In the genomic region with DNA sequence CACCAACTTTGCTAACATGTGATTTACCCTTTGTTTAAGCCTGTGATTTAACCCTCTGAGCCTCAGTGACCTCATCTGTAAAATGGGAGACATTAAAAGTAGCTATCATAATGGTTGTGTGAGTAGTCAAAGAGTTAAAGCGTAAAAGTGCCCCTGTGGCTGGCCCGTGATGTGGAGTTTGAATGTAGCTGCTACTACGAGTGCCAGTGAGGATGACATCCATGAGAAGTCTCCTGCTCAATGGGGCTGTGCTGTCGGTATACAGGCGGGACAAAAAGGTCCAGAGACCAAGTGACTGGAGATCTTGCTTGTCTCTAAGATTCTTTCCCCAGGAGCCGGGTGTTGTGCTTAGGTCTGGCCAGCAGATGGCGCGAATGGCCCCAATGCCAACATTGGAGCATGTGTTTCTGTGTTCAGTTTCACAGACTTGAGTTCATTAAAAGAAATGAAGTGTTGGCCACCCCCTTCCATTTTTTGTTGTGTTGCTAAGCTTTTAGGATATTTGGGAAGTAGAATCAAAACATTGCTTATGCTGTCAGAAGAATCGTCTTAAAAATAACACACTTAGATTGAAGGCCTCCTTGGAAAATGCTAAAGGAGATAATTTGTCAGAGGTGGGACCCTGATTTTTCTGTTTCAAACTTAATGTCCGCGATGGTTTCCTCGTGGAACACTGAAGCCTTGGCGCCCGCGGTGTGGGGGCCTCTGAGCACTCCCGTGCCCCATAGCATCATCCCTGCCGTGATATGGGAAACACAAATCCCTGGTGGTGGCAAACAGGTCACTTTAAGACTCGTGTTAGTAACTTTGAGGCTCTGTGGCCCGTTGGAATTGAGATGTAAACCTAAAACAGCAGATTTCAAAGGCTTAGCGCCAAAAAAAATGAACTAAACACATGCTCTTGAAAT, we compare ENCODE assay signal across 1 cellular context.
TF ChIP-seq lines count a peak whose summit lies in the region.

No MANE protein-coding gene starts in this region.

TF ChIP-seq in GM12878, 131 proteins besides CTCF, POLR2A, EP300 and RAD21:
- peak in 1 of 2 experiments; percentile 42; a peak in 2 of 4 replicates for TF ChIP-seq BHLHE40 (IDR thresholded peaks at IDR 0.05; ENCODE audit: borderline replicate concordance in 1 of 2, low read depth in 2 of 2, low read length in 1 of 2)
- TF ChIP-seq, protein P1, sequence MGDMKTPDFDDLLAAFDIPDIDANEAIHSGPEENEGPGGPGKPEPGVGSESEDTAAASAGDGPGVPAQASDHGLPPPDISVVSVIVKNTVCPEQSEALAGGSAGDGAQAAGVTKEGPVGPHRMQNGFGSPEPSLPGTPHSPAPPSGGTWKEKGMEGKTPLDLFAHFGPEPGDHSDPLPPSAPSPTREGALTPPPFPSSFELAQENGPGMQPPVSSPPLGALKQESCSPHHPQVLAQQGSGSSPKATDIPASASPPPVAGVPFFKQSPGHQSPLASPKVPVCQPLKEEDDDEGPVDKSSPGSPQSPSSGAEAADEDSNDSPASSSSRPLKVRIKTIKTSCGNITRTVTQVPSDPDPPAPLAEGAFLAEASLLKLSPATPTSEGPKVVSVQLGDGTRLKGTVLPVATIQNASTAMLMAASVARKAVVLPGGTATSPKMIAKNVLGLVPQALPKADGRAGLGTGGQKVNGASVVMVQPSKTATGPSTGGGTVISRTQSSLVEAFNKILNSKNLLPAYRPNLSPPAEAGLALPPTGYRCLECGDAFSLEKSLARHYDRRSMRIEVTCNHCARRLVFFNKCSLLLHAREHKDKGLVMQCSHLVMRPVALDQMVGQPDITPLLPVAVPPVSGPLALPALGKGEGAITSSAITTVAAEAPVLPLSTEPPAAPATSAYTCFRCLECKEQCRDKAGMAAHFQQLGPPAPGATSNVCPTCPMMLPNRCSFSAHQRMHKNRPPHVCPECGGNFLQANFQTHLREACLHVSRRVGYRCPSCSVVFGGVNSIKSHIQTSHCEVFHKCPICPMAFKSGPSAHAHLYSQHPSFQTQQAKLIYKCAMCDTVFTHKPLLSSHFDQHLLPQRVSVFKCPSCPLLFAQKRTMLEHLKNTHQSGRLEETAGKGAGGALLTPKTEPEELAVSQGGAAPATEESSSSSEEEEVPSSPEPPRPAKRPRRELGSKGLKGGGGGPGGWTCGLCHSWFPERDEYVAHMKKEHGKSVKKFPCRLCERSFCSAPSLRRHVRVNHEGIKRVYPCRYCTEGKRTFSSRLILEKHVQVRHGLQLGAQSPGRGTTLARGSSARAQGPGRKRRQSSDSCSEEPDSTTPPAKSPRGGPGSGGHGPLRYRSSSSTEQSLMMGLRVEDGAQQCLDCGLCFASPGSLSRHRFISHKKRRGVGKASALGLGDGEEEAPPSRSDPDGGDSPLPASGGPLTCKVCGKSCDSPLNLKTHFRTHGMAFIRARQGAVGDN (IDR thresholded peaks at IDR 0.05), result peak; percentile 50; the same call in 1 of the 2 replicates
- TF ChIP-seq SMC3 (IDR thresholded peaks at IDR 0.05; ENCODE audit: borderline replicate concordance, low read length), result peak; percentile 99
- peak; percentile 72; the same call in 1 of the 2 replicates for TF ChIP-seq MAX (IDR thresholded peaks at IDR 0.05; ENCODE audit: low read depth, low read length)
- TF ChIP-seq STAT3 (IDR thresholded peaks at IDR 0.05; ENCODE audit: low read depth, low read length), result 0 out of 2 replicates have a peak, but pooled peaks have one; percentile 12
- TF ChIP-seq, protein P2, sequence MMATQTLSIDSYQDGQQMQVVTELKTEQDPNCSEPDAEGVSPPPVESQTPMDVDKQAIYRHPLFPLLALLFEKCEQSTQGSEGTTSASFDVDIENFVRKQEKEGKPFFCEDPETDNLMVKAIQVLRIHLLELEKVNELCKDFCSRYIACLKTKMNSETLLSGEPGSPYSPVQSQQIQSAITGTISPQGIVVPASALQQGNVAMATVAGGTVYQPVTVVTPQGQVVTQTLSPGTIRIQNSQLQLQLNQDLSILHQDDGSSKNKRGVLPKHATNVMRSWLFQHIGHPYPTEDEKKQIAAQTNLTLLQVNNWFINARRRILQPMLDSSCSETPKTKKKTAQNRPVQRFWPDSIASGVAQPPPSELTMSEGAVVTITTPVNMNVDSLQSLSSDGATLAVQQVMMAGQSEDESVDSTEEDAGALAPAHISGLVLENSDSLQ (IDR thresholded peaks at IDR 0.05), result 0 out of 2 replicates have a peak, but pooled peaks have one; percentile 9
- TF ChIP-seq MTA2 (IDR thresholded peaks at IDR 0.05; ENCODE audit: low read depth), result no peak
- no peak for TF ChIP-seq RELA (IDR thresholded peaks at IDR 0.05; ENCODE audit: borderline replicate concordance, partially characterized antibody)
- TF ChIP-seq RB1 (IDR thresholded peaks at IDR 0.05; ENCODE audit: borderline replicate concordance), result no peak
- TF ChIP-seq, protein P3, sequence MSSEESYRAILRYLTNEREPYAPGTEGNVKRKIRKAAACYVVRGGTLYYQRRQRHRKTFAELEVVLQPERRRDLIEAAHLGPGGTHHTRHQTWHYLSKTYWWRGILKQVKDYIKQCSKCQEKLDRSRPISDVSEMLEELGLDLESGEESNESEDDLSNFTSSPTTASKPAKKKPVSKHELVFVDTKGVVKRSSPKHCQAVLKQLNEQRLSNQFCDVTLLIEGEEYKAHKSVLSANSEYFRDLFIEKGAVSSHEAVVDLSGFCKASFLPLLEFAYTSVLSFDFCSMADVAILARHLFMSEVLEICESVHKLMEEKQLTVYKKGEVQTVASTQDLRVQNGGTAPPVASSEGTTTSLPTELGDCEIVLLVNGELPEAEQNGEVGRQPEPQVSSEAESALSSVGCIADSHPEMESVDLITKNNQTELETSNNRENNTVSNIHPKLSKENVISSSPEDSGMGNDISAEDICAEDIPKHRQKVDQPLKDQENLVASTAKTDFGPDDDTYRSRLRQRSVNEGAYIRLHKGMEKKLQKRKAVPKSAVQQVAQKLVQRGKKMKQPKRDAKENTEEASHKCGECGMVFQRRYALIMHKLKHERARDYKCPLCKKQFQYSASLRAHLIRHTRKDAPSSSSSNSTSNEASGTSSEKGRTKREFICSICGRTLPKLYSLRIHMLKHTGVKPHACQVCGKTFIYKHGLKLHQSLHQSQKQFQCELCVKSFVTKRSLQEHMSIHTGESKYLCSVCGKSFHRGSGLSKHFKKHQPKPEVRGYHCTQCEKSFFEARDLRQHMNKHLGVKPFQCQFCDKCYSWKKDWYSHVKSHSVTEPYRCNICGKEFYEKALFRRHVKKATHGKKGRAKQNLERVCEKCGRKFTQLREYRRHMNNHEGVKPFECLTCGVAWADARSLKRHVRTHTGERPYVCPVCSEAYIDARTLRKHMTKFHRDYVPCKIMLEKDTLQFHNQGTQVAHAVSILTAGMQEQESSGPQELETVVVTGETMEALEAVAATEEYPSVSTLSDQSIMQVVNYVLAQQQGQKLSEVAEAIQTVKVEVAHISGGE (CRISPR knock-in tag; IDR thresholded peaks at IDR 0.05), result no peak
- TF ChIP-seq YY1 (IDR thresholded peaks at IDR 0.05; ENCODE audit: low read depth, low read length), result peak; percentile 61; the same call in 1 of the 2 replicates
- TF ChIP-seq, protein P4, sequence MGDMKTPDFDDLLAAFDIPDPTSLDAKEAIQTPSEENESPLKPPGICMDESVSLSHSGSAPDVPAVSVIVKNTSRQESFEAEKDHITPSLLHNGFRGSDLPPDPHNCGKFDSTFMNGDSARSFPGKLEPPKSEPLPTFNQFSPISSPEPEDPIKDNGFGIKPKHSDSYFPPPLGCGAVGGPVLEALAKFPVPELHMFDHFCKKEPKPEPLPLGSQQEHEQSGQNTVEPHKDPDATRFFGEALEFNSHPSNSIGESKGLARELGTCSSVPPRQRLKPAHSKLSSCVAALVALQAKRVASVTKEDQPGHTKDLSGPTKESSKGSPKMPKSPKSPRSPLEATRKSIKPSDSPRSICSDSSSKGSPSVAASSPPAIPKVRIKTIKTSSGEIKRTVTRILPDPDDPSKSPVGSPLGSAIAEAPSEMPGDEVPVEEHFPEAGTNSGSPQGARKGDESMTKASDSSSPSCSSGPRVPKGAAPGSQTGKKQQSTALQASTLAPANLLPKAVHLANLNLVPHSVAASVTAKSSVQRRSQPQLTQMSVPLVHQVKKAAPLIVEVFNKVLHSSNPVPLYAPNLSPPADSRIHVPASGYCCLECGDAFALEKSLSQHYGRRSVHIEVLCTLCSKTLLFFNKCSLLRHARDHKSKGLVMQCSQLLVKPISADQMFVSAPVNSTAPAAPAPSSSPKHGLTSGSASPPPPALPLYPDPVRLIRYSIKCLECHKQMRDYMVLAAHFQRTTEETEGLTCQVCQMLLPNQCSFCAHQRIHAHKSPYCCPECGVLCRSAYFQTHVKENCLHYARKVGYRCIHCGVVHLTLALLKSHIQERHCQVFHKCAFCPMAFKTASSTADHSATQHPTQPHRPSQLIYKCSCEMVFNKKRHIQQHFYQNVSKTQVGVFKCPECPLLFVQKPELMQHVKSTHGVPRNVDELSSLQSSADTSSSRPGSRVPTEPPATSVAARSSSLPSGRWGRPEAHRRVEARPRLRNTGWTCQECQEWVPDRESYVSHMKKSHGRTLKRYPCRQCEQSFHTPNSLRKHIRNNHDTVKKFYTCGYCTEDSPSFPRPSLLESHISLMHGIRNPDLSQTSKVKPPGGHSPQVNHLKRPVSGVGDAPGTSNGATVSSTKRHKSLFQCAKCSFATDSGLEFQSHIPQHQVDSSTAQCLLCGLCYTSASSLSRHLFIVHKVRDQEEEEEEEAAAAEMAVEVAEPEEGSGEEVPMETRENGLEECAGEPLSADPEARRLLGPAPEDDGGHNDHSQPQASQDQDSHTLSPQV (IDR thresholded peaks at IDR 0.05), result 0 out of 2 replicates have a peak, but pooled peaks have one; percentile 31
TF ChIP-seq in GM12878: peak in this region for 8.
